In the genomic region with DNA sequence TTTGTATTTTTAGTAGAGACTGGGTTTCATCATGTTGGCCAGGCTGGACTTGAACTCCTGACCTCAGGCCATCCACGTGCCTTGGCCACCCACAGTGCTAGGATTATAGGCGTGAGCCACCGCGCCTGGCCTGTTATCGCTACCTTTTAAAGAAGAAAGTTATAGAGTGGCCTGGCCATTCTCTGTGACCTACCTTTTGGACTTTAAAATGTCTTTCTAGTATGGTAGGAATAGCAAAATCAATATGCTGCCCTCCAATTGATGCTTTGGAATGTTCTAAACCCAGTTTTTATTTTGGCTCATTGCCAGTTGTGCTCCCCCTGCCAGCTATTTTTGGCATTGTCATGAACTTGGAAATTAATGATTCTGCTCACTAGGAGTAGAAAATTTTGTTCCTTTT, we compare ENCODE assay signal across 1 cellular context.
TF ChIP-seq lines count a peak whose summit lies in the region.

No MANE protein-coding gene starts in this region.

TF ChIP-seq in K562, 482 proteins besides CTCF, POLR2A, EP300 and RAD21 (continued from another document and continues in another):
- TF ChIP-seq, protein P1, sequence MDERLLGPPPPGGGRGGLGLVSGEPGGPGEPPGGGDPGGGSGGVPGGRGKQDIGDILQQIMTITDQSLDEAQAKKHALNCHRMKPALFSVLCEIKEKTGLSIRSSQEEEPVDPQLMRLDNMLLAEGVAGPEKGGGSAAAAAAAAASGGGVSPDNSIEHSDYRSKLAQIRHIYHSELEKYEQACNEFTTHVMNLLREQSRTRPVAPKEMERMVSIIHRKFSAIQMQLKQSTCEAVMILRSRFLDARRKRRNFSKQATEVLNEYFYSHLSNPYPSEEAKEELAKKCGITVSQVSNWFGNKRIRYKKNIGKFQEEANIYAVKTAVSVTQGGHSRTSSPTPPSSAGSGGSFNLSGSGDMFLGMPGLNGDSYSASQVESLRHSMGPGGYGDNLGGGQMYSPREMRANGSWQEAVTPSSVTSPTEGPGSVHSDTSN (CRISPR knock-in tag; IDR thresholded peaks at IDR 0.05; ENCODE audit: low read depth), result no peak
- TF ChIP-seq, protein P1 (tag; conservative IDR thresholded peaks at IDR 0.05; ENCODE audit: low read depth), result 0 out of 2 replicates have a peak, but pooled peaks have one; percentile 15
- TF ChIP-seq, protein P2, sequence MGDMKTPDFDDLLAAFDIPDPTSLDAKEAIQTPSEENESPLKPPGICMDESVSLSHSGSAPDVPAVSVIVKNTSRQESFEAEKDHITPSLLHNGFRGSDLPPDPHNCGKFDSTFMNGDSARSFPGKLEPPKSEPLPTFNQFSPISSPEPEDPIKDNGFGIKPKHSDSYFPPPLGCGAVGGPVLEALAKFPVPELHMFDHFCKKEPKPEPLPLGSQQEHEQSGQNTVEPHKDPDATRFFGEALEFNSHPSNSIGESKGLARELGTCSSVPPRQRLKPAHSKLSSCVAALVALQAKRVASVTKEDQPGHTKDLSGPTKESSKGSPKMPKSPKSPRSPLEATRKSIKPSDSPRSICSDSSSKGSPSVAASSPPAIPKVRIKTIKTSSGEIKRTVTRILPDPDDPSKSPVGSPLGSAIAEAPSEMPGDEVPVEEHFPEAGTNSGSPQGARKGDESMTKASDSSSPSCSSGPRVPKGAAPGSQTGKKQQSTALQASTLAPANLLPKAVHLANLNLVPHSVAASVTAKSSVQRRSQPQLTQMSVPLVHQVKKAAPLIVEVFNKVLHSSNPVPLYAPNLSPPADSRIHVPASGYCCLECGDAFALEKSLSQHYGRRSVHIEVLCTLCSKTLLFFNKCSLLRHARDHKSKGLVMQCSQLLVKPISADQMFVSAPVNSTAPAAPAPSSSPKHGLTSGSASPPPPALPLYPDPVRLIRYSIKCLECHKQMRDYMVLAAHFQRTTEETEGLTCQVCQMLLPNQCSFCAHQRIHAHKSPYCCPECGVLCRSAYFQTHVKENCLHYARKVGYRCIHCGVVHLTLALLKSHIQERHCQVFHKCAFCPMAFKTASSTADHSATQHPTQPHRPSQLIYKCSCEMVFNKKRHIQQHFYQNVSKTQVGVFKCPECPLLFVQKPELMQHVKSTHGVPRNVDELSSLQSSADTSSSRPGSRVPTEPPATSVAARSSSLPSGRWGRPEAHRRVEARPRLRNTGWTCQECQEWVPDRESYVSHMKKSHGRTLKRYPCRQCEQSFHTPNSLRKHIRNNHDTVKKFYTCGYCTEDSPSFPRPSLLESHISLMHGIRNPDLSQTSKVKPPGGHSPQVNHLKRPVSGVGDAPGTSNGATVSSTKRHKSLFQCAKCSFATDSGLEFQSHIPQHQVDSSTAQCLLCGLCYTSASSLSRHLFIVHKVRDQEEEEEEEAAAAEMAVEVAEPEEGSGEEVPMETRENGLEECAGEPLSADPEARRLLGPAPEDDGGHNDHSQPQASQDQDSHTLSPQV (IDR thresholded peaks at IDR 0.05), result peak; percentile 94
- TF ChIP-seq GTF2E2 (tag; IDR thresholded peaks at IDR 0.05) (no peak), GATA2 (CRISPR knock-in tag; IDR thresholded peaks at IDR 0.05) (no peak), MEF2A (IDR thresholded peaks at IDR 0.05; ENCODE audit: control insufficient read depth, low read depth, low read length) (peak; percentile 69; the same call in 1 of the 2 replicates), ZBTB1 (CRISPR knock-in tag; IDR thresholded peaks at IDR 0.05; ENCODE audit: borderline replicate concordance, low read depth) (no peak), XRCC3 (IDR thresholded peaks at IDR 0.05) (no peak), SMARCA4 (IDR thresholded peaks at IDR 0.05) (peak; percentile 25; the same call in 1 of the 2 replicates), BCL6 (CRISPR knock-in tag; IDR thresholded peaks at IDR 0.05) (no peak), FOXK2 (conservative IDR thresholded peaks at IDR 0.05 in 1 of 2, IDR thresholded peaks at IDR 0.05 in 1 of 2; ENCODE audit: low read depth in 2 of 2) (no peak), NUFIP1 (IDR thresholded peaks at IDR 0.05; ENCODE audit: partially characterized antibody) (peak; percentile 81), ARID1B (IDR thresholded peaks at IDR 0.05) (peak; percentile 43), GABPB1 (CRISPR knock-in tag; IDR thresholded peaks at IDR 0.05) (0 out of 2 replicates have a peak, but pooled peaks have one; percentile 38), SRF (CRISPR knock-in tag; IDR thresholded peaks at IDR 0.05) (0 out of 4 replicates have a peak, but pooled peaks of 1 of the 2 experiments have one; percentile 58), PML (IDR thresholded peaks at IDR 0.05; ENCODE audit: low read length) (no peak), MEIS2 (IDR thresholded peaks at IDR 0.05; ENCODE audit: partially characterized antibody) (no peak), ZNF589 (CRISPR knock-in tag; IDR thresholded peaks at IDR 0.05; ENCODE audit: low read depth) (peak; percentile 45; the same call in 1 of the 2 replicates), CBX2 (IDR thresholded peaks at IDR 0.05; ENCODE audit: insufficient read depth, low read length, poor library complexity, severe bottlenecking) (no peak)
- TF ChIP-seq, protein P3, sequence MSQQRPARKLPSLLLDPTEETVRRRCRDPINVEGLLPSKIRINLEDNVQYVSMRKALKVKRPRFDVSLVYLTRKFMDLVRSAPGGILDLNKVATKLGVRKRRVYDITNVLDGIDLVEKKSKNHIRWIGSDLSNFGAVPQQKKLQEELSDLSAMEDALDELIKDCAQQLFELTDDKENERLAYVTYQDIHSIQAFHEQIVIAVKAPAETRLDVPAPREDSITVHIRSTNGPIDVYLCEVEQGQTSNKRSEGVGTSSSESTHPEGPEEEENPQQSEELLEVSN (IDR thresholded peaks at IDR 0.05; ENCODE audit: borderline replicate concordance in 1 of 2, extremely low read depth in 1 of 2, insufficient read depth in 1 of 2, insufficient read length in 1 of 2, low read depth in 1 of 2, low read length in 1 of 2, poor library complexity in 1 of 2, severe bottlenecking in 1 of 2), result peak in 1 of 2 experiments; percentile 56
- TF ChIP-seq, protein P4, sequence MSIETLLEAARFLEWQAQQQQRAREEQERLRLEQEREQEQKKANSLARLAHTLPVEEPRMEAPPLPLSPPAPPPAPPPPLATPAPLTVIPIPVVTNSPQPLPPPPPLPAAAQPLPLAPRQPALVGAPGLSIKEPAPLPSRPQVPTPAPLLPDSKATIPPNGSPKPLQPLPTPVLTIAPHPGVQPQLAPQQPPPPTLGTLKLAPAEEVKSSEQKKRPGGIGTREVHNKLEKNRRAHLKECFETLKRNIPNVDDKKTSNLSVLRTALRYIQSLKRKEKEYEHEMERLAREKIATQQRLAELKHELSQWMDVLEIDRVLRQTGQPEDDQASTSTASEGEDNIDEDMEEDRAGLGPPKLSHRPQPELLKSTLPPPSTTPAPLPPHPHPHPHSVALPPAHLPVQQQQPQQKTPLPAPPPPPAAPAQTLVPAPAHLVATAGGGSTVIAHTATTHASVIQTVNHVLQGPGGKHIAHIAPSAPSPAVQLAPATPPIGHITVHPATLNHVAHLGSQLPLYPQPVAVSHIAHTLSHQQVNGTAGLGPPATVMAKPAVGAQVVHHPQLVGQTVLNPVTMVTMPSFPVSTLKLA (conservative IDR thresholded peaks at IDR 0.05), result peak; percentile 55 to 82; a peak in 3 of 4 replicates
- TF ChIP-seq, protein P5, sequence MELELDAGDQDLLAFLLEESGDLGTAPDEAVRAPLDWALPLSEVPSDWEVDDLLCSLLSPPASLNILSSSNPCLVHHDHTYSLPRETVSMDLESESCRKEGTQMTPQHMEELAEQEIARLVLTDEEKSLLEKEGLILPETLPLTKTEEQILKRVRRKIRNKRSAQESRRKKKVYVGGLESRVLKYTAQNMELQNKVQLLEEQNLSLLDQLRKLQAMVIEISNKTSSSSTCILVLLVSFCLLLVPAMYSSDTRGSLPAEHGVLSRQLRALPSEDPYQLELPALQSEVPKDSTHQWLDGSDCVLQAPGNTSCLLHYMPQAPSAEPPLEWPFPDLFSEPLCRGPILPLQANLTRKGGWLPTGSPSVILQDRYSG (tag; conservative IDR thresholded peaks at IDR 0.05; ENCODE audit: low read depth), result 0 out of 2 replicates have a peak, but pooled peaks have one; percentile 53
- TF ChIP-seq, protein P6, sequence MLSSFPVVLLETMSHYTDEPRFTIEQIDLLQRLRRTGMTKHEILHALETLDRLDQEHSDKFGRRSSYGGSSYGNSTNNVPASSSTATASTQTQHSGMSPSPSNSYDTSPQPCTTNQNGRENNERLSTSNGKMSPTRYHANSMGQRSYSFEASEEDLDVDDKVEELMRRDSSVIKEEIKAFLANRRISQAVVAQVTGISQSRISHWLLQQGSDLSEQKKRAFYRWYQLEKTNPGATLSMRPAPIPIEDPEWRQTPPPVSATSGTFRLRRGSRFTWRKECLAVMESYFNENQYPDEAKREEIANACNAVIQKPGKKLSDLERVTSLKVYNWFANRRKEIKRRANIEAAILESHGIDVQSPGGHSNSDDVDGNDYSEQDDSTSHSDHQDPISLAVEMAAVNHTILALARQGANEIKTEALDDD (IDR thresholded peaks at IDR 0.05), result 0 out of 2 replicates have a peak, but pooled peaks have one; percentile 19
- TF ChIP-seq, protein P7, sequence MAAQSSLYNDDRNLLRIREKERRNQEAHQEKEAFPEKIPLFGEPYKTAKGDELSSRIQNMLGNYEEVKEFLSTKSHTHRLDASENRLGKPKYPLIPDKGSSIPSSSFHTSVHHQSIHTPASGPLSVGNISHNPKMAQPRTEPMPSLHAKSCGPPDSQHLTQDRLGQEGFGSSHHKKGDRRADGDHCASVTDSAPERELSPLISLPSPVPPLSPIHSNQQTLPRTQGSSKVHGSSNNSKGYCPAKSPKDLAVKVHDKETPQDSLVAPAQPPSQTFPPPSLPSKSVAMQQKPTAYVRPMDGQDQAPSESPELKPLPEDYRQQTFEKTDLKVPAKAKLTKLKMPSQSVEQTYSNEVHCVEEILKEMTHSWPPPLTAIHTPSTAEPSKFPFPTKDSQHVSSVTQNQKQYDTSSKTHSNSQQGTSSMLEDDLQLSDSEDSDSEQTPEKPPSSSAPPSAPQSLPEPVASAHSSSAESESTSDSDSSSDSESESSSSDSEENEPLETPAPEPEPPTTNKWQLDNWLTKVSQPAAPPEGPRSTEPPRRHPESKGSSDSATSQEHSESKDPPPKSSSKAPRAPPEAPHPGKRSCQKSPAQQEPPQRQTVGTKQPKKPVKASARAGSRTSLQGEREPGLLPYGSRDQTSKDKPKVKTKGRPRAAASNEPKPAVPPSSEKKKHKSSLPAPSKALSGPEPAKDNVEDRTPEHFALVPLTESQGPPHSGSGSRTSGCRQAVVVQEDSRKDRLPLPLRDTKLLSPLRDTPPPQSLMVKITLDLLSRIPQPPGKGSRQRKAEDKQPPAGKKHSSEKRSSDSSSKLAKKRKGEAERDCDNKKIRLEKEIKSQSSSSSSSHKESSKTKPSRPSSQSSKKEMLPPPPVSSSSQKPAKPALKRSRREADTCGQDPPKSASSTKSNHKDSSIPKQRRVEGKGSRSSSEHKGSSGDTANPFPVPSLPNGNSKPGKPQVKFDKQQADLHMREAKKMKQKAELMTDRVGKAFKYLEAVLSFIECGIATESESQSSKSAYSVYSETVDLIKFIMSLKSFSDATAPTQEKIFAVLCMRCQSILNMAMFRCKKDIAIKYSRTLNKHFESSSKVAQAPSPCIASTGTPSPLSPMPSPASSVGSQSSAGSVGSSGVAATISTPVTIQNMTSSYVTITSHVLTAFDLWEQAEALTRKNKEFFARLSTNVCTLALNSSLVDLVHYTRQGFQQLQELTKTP (IDR thresholded peaks at IDR 0.05; ENCODE audit: low read depth in 1 of 2, partially characterized antibody in 2 of 2), result peak in 1 of 2 experiments; percentile 19
- TF ChIP-seq, protein P8, sequence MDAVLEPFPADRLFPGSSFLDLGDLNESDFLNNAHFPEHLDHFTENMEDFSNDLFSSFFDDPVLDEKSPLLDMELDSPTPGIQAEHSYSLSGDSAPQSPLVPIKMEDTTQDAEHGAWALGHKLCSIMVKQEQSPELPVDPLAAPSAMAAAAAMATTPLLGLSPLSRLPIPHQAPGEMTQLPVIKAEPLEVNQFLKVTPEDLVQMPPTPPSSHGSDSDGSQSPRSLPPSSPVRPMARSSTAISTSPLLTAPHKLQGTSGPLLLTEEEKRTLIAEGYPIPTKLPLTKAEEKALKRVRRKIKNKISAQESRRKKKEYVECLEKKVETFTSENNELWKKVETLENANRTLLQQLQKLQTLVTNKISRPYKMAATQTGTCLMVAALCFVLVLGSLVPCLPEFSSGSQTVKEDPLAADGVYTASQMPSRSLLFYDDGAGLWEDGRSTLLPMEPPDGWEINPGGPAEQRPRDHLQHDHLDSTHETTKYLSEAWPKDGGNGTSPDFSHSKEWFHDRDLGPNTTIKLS (IDR thresholded peaks at IDR 0.05; ENCODE audit: borderline replicate concordance, low read depth), result 0 out of 2 replicates have a peak, but pooled peaks have one; percentile 42
- TF ChIP-seq, protein P9, sequence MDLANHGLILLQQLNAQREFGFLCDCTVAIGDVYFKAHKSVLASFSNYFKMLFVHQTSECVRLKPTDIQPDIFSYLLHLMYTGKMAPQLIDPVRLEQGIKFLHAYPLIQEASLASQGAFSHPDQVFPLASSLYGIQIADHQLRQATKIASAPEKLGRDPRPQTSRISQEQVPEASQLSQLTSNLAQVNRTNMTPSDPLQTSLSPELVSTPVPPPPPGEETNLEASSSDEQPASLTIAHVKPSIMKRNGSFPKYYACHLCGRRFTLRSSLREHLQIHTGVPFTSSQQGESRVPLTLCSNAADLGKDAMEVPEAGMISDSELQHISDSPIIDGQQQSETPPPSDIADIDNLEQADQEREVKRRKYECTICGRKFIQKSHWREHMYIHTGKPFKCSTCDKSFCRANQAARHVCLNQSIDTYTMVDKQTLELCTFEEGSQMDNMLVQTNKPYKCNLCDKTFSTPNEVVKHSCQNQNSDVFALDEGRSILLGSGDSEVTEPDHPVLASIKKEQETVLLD (IDR thresholded peaks at IDR 0.05), result peak; percentile 14; the same call in 1 of the 2 replicates
